7 cellular contexts compared by ENCODE assay signal in genomic region chr14:84490081-84490480, GRCh38.
"Had no signal": no experiment of that assay in that cellular context is flagged by ENCODE, and none has a peak within 500 bp of the region (broad histone marks: within the 10 kb centered on the region; RNA-seq: fewer than 3 reads in every experiment).

No MANE protein-coding gene starts in this region.

- H3K9ac ChIP-seq: GM23248 had no signal

- H3K4me1 ChIP-seq: HAP-1 had no signal

- H3K27ac ChIP-seq: GM23248, HL-60 had no signal

- H2AFZ ChIP-seq: GM23248 had no signal

- FAIRE-seq: HepG2 had no signal

- H3K4me3 ChIP-seq: GM23248, HAP-1 had no signal

- H3K36me3 ChIP-seq: HAP-1 had no signal

- DNase-seq: GM23248, GOT3, H7, HFFc6 had no signal
